In genomic region chr13:75061909-75062308, GRCh38 we compare ENCODE assay signal across 23 cellular contexts.
DNase-seq lines count a peak whose midpoint lies in the region; ATAC-seq and TF ChIP-seq lines count a peak whose summit lies in the region.
"Had no signal": no experiment of that assay in that cellular context is flagged by ENCODE, and none has a peak within 500 bp of the region (broad histone marks: within the 10 kb centered on the region; RNA-seq: fewer than 3 reads in every experiment).

No MANE protein-coding gene starts in this region.

- H4K91ac ChIP-seq in IMR-90 (ENCODE audit: insufficient read depth, low read depth, low read length): no peak overlapping the region

- H3K36me3 ChIP-seq in IMR-90 (ENCODE audit: control insufficient read depth, insufficient read depth, low read length): no peaks in the 10 kb centered on the region
- H3K36me3 ChIP-seq: BE2C, BLaER1 had no signal

- H2BK15ac ChIP-seq in IMR-90 (ENCODE audit: low read depth, low read length): no peak overlapping the region

- BruUV-seq in IMR-90 (replicated peaks; lab: Mats Ljungman, UMichigan): no TSS peak

- H3K9me3 ChIP-seq in IMR-90 (ENCODE audit: control insufficient read depth, insufficient read depth, low read length): no peaks in the 10 kb centered on the region
- H3K9me3 ChIP-seq: BE2C, BLaER1 had no signal

- H2BK120ac ChIP-seq in IMR-90 (ENCODE audit: low read depth, low read length): no peak overlapping the region

- no peak overlapping the region for H3K4me2 ChIP-seq in IMR-90 (ENCODE audit: low read depth, low read length)
- H3K4me2 ChIP-seq: BLaER1 had no signal

- no peak overlapping the region for H2BK20ac ChIP-seq in IMR-90 (ENCODE audit: low read depth, low read length)

- H3K79me1 ChIP-seq in IMR-90 (ENCODE audit: low read depth in 1 of 2, low read length in 2 of 2): no peaks in the 10 kb centered on the region

- H3K56ac ChIP-seq in IMR-90 (ENCODE audit: extremely low read depth, insufficient read depth, low read length): no peak overlapping the region

- no peak overlapping the region for H3K27ac ChIP-seq in IMR-90 (ENCODE audit: insufficient read depth, low read length)
- H3K27ac ChIP-seq: BLaER1 had no signal

- no peak for TF ChIP-seq RAD21 in IMR-90 (IDR thresholded peaks at IDR 0.05; ENCODE audit: low read length)

- no peak overlapping the region for H2AFZ ChIP-seq in IMR-90 (replicated peaks; ENCODE audit: low read length, poor library complexity)

- H3K4me3 ChIP-seq in IMR-90 (ENCODE audit: insufficient read depth, low read depth, low read length): no peak overlapping the region
- H3K4me3 ChIP-seq in choroid plexus epithelial cell (ENCODE audit: low read depth, low read length): no peak overlapping the region
- H3K4me3 ChIP-seq: BLaER1, GM12878 had no signal

- no peak overlapping the region for H2AK5ac ChIP-seq in IMR-90 (ENCODE audit: low read depth, low read length)

- H3K4ac ChIP-seq in IMR-90 (ENCODE audit: low read depth, low read length): no peak overlapping the region

- no peak overlapping the region for H3K9ac ChIP-seq in IMR-90 (ENCODE audit: low read depth, low read length)
- H3K9ac ChIP-seq: BLaER1 had no signal

- ATAC-seq in IMR-90 (ENCODE audit: low read depth) (peak; percentile 80), HG03457 (IDR thresholded peaks at IDR 0.05; ENCODE audit: unreplicated experiment) (no peak)
- ATAC-seq in activated T-cell treated with anti-CD3 and anti-CD28 coated beads, Interleukin-2, amount 50 U/mL, for 4 hours: no peak
- ATAC-seq: GM12878 had no signal

- dilution Hi-C loops in IMR-90 (cut with HindIII; ENCODE audit: low sequenced_read_pairs, unreplicated experiment): no loop called here

- no peak overlapping the region for H2AK9ac ChIP-seq in IMR-90 (replicated peaks; ENCODE audit: low read depth, low read length, poor library complexity)

- H3K36me3 Mint-ChIP-seq in activated T-cell treated with anti-CD3 and anti-CD28 coated beads, Interleukin-2, amount 50 U/mL, for 4 hours (ENCODE audit: insufficient read depth): no peaks in the 10 kb centered on the region
- H3K36me3 Mint-ChIP-seq: CD14-positive monocyte; CD4-positive, alpha-beta memory T cell; CD4-positive, CD25-positive, alpha-beta regulatory T cell; CD8-positive, alpha-beta memory T cell had no signal

- no peaks in the 10 kb centered on the region for H3K9me1 ChIP-seq in IMR-90 (ENCODE audit: insufficient read depth, low read length)

- peaks cover 3% of the 10 kb centered on the region for H3K9me3 Mint-ChIP-seq in activated T-cell treated with anti-CD3 and anti-CD28 coated beads, Interleukin-2, amount 50 U/mL, for 4 hours
- H3K9me3 Mint-ChIP-seq: CD4-positive, CD25-positive, alpha-beta regulatory T cell had no signal

- in situ Hi-C loops in IMR-90 (cut with MboI; ENCODE audit: low sequenced_read_pairs): no loop called here

- CTCF ChIA-PET in IMR-90 (lab: Yijun Ruan, JAX): no interaction called here

- no peaks in the 10 kb centered on the region for H3K27me3 ChIP-seq in IMR-90 (ENCODE audit: control insufficient read depth, insufficient read depth, low read length)
- H3K27me3 ChIP-seq: BE2C, BLaER1 had no signal

- DNase-seq in IMR-90 (peak; percentile 20), choroid plexus epithelial cell (ENCODE audit: low read depth) (peak; percentile 12), iris pigment epithelial cell (ENCODE audit: low read depth) (peak; percentile 15), dedifferentiated amniotic fluid mesenchymal stem cell (ENCODE audit: extremely low spot score) (no peak)
- DNase-seq in activated T-cell treated with anti-CD3 and anti-CD28 coated beads, Interleukin-2, amount 50 U/mL, for 4 hours: no peak
- DNase-seq: 8988T; ACHN; BE2C; C1 segment of cervical spinal cord; CD4-positive, alpha-beta memory T cell; CD4-positive, CD25-positive, alpha-beta regulatory T cell; CD8-positive, alpha-beta memory T cell; COR-L47; DMS 273 treated with DMSO at 0.1 percent for 48 hours; DMS153; DMS53; DMS79; DND-41; GDM1 had no signal

- no peak overlapping the region for H3K4me3 Mint-ChIP-seq in activated T-cell treated with anti-CD3 and anti-CD28 coated beads, Interleukin-2, amount 50 U/mL, for 4 hours
- H3K4me3 Mint-ChIP-seq: CD14-positive monocyte; CD4-positive, alpha-beta memory T cell; CD4-positive, CD25-positive, alpha-beta regulatory T cell; CD8-positive, alpha-beta memory T cell had no signal

- intact Hi-C loops in IMR-90 (cut with micrococcal nuclease): no loop called here

- no peak overlapping the region for H3K23ac ChIP-seq in IMR-90 (ENCODE audit: low read depth, low read length)

- no peak for TF ChIP-seq POLR2A in IMR-90 (IDR thresholded peaks at IDR 0.05; ENCODE audit: low read depth, low read length)

- H2BK5ac ChIP-seq in IMR-90 (ENCODE audit: low read depth, low read length, poor library complexity, severe bottlenecking): no peak overlapping the region

- H3K18ac ChIP-seq in IMR-90 (ENCODE audit: low read depth, low read length): no peak overlapping the region

- H3K14ac ChIP-seq in IMR-90 (replicated peaks; ENCODE audit: low read depth, low read length): no peak overlapping the region

- H3K4me1 Mint-ChIP-seq in activated T-cell treated with anti-CD3 and anti-CD28 coated beads, Interleukin-2, amount 50 U/mL, for 4 hours (ENCODE audit: low read depth): no peaks in the 10 kb centered on the region
- H3K4me1 Mint-ChIP-seq: CD14-positive monocyte; CD4-positive, alpha-beta memory T cell; CD4-positive, CD25-positive, alpha-beta regulatory T cell; CD8-positive, alpha-beta memory T cell had no signal

- no peaks in the 10 kb centered on the region for H3K4me1 ChIP-seq in IMR-90 (ENCODE audit: control insufficient read depth, insufficient read depth, low read length)
- H3K4me1 ChIP-seq: BE2C, BLaER1 had no signal

- no peaks in the 10 kb centered on the region for H4K20me1 ChIP-seq in IMR-90 (ENCODE audit: insufficient read depth, low read length)
- H4K20me1 ChIP-seq: BLaER1 had no signal

- no peak overlapping the region for H4K8ac ChIP-seq in IMR-90 (ENCODE audit: low read depth in 2 of 2, low read length in 2 of 2)

- no peak overlapping the region for H4K5ac ChIP-seq in IMR-90 (ENCODE audit: low read depth, low read length)

- peaks cover 2% of the 10 kb centered on the region for H3K27me3 Mint-ChIP-seq in activated T-cell treated with anti-CD3 and anti-CD28 coated beads, Interleukin-2, amount 50 U/mL, for 4 hours (ENCODE audit: low read depth)

- POLR2A ChIA-PET in IMR-90 (lab: Charles Lee; ENCODE audit: unreplicated experiment): no interaction called here

- no peak for TF ChIP-seq CTCF in IMR-90 (conservative IDR thresholded peaks at IDR 0.05; ENCODE audit: low read depth, low read length)
- no peak for TF ChIP-seq CTCF in choroid plexus epithelial cell (conservative IDR thresholded peaks at IDR 0.05; ENCODE audit: low read depth, low read length)

TF ChIP-seq in IMR-90, 13 proteins besides CTCF, POLR2A, EP300 and RAD21:
- no peak for TF ChIP-seq MAZ (IDR thresholded peaks at IDR 0.05; ENCODE audit: borderline replicate concordance, low read depth, low read length)
- TF ChIP-seq CEBPB (IDR thresholded peaks at IDR 0.05; ENCODE audit: low read depth, low read length): no peak
- no peak for TF ChIP-seq FOS (IDR thresholded peaks at IDR 0.05; ENCODE audit: low read depth, low read length)
- no peak for TF ChIP-seq USF2 (IDR thresholded peaks at IDR 0.05; ENCODE audit: low read depth, low read length)
- no peak for TF ChIP-seq MAFK (IDR thresholded peaks at IDR 0.05; ENCODE audit: low read depth, low read length)
- no peak for TF ChIP-seq NFE2L2 (IDR thresholded peaks at IDR 0.05; ENCODE audit: low read depth, low read length)
- no peak for TF ChIP-seq SMC3 (IDR thresholded peaks at IDR 0.05; ENCODE audit: low read depth, low read length)
- TF ChIP-seq MXI1 (IDR thresholded peaks at IDR 0.05; ENCODE audit: borderline replicate concordance, low read depth, low read length): no peak
- TF ChIP-seq ELK1 (IDR thresholded peaks at IDR 0.05; ENCODE audit: borderline replicate concordance, low read depth, low read length): no peak
- TF ChIP-seq BHLHE40 (IDR thresholded peaks at IDR 0.05; ENCODE audit: low read depth, low read length): no peak
- TF ChIP-seq RCOR1 (IDR thresholded peaks at IDR 0.05; ENCODE audit: insufficient replicate concordance, low read length): no peak
- TF ChIP-seq RFX5 (IDR thresholded peaks at IDR 0.05; ENCODE audit: low read depth, low read length): no peak
- no peak for TF ChIP-seq CHD1 (IDR thresholded peaks at IDR 0.05; ENCODE audit: low read depth, low read length)

Comparison
In these comparisons a context has a peak if more than half of its experiments do, and no peak if none do; other contexts are left out.
1. DNase-seq: peak in IMR-90 (single experiment), choroid plexus epithelial cell (single experiment) and iris pigment epithelial cell (single experiment); none in dedifferentiated amniotic fluid mesenchymal stem cell (single experiment) and activated T-cell treated with anti-CD3 and anti-CD28 coated beads, Interleukin-2, amount 50 U/mL, for 4 hours (single experiment).